Comparison of ENCODE assay signal across 16 cellular contexts in the genomic region with DNA sequence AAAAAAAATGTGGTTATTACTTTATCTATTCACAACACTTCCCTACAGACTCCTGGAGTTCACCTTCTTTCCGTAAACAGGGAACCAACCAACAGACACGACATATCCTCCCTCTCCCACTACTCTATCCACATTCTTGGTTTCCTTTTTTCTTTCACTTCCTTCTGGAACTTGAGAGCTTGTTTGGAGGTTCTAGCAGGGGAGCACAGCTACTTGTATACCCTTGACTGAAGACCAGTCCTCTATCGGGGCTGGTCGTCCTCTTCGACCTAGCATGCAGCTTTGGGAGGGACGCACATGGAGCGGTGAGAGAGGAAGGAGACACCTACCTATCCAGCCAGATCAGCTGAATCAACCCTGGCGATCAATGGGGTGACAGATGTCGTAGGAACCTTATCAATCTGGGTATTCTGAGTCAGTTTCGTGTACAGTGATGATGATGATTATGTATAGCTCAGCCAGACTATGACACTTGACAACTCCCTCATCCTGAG. TPM values are rescaled to one million over a fixed set of nuclear protein-coding genes. Genes with fewer than 3 reads are reported as not detected.
DNase-seq lines count a peak whose midpoint lies in the region; ATAC-seq and TF ChIP-seq lines count a peak whose summit lies in the region.
"Had no signal": no experiment of that assay in that cellular context is flagged by ENCODE, and none has a peak within 500 bp of the region (broad histone marks: within the 10 kb centered on the region; RNA-seq: fewer than 3 reads in every experiment).

No MANE protein-coding gene starts in this region.

- no peaks in the 10 kb centered on the region for H4K20me1 ChIP-seq in GM23338 (replicated peaks; ENCODE audit: insufficient read depth)

- ATAC-seq in GM23338: no peak
- no peak for ATAC-seq in left lung

- H3K9me2 ChIP-seq in GM23338 (ENCODE audit: insufficient read depth): no peaks in the 10 kb centered on the region

- peak overlapping the region; percentile 47 for H3K27ac ChIP-seq in CD8-positive, alpha-beta memory T cell (ENCODE audit: low read depth, low read length)
- H3K27ac ChIP-seq in GM23338 (ENCODE audit: low read depth): no peak overlapping the region
- peak overlapping the region; percentile 89 for H3K27ac ChIP-seq in colonic mucosa
- H3K27ac ChIP-seq in muscle layer of duodenum (ENCODE audit: low read length): peak overlapping the region; percentile 80
- no peak overlapping the region for H3K27ac ChIP-seq in left lung
- H3K27ac ChIP-seq: RWPE1 had no signal

- no peaks in the 10 kb centered on the region for H3K9me3 Mint-ChIP-seq in CD8-positive, alpha-beta memory T cell
- no peaks in the 10 kb centered on the region for H3K9me3 Mint-ChIP-seq in GM23338

- H3K4me2 ChIP-seq in GM23338: no peak overlapping the region

- no peaks in the 10 kb centered on the region for H3K79me2 ChIP-seq in GM23338 (replicated peaks; ENCODE audit: insufficient read depth)

- H2AFZ ChIP-seq in GM23338: peak overlapping the region; percentile 67; the same call in 1 of the 2 replicates

- no peaks in the 10 kb centered on the region for H3K36me3 Mint-ChIP-seq in CD8-positive, alpha-beta memory T cell
- no peaks in the 10 kb centered on the region for H3K36me3 Mint-ChIP-seq in GM23338 (ENCODE audit: low read depth)

- H3K9ac ChIP-seq in colonic mucosa (ENCODE audit: low read depth in 2 of 2, low read length in 2 of 2): peak overlapping the region; percentile 5 to 84

- no peak for DNase-seq in CD8-positive, alpha-beta memory T cell
- DNase-seq in GM23338 (ENCODE audit: low spot score) (no peak), colonic mucosa (no peak), NCI-H1048 (lab: John Stamatoyannopoulos, UW) (no peak), left lung (no peak), NCI-H146 treated with DMSO at 0.1 percent for 48 hours (lab: John Stamatoyannopoulos, UW; ENCODE audit: unreplicated experiment) (no peak)
- DNase-seq: C1 segment of cervical spinal cord, DMS79, NCI-H1417 treated with DMSO at 0.1 percent for 48 hours, NCI-H1930, NCI-H226, NCI-H524 had no signal

- H3K36me3 ChIP-seq in CD8-positive, alpha-beta memory T cell (ENCODE audit: insufficient read depth, low read length): no peaks in the 10 kb centered on the region
- H3K36me3 ChIP-seq in GM23338 (ENCODE audit: insufficient read depth) (no peaks in the 10 kb centered on the region), colonic mucosa (no peaks in the 10 kb centered on the region), muscle layer of duodenum (ENCODE audit: control insufficient read depth in 1 of 2, insufficient read depth in 2 of 2, low read length in 2 of 2) (no peaks in the 10 kb centered on the region), left lung (no peaks in the 10 kb centered on the region)

- no peaks in the 10 kb centered on the region for H3K9me3 ChIP-seq in CD8-positive, alpha-beta memory T cell (ENCODE audit: low read length)
- no peaks in the 10 kb centered on the region for H3K9me3 ChIP-seq in colonic mucosa
- no peaks in the 10 kb centered on the region for H3K9me3 ChIP-seq in muscle layer of duodenum (ENCODE audit: control insufficient read depth in 1 of 2, low read length in 2 of 2)
- H3K9me3 ChIP-seq in left lung: no peaks in the 10 kb centered on the region

- H3K4me1 Mint-ChIP-seq in CD8-positive, alpha-beta memory T cell: no peaks in the 10 kb centered on the region
- H3K4me1 Mint-ChIP-seq in GM23338: peaks cover 8% of the 10 kb centered on the region

- H3K27ac Mint-ChIP-seq in CD8-positive, alpha-beta memory T cell: no peak overlapping the region
- H3K27ac Mint-ChIP-seq in GM23338: no peak overlapping the region

- POLR2A ChIA-PET in CD8-positive, alpha-beta memory T cell (lab: Charles Lee): no interaction called here

- H3K27me3 Mint-ChIP-seq in CD8-positive, alpha-beta memory T cell: peaks cover 0 to 4% of the 10 kb centered on the region in 2 donors
- H3K27me3 Mint-ChIP-seq in GM23338 (ENCODE audit: insufficient read depth, low read depth, poor library complexity): peaks cover 3% of the 10 kb centered on the region

- no peak overlapping the region for H3K4me3 ChIP-seq in CD8-positive, alpha-beta memory T cell (ENCODE audit: low read length)
- H3K4me3 ChIP-seq in GM23338: no peak overlapping the region
- H3K4me3 ChIP-seq in colonic mucosa: no peak overlapping the region
- no peak overlapping the region for H3K4me3 ChIP-seq in muscle layer of duodenum (ENCODE audit: low read depth in 1 of 2, low read length in 2 of 2)
- H3K4me3 ChIP-seq in left lung: no peak overlapping the region

- 0 out of 2 replicates have a peak, but pooled peaks cover 2% of the 10 kb centered on the region for H3F3A ChIP-seq in GM23338 (replicated peaks; ENCODE audit: low read depth)

- CTCF ChIA-PET in CD8-positive, alpha-beta memory T cell (lab: Charles Lee): no interaction called here

- H3K27me3 ChIP-seq in CD8-positive, alpha-beta memory T cell (ENCODE audit: insufficient read depth, low read length, poor library complexity, severe bottlenecking): no peaks in the 10 kb centered on the region
- H3K27me3 ChIP-seq in GM23338 (ENCODE audit: insufficient read depth): no peaks in the 10 kb centered on the region
- H3K27me3 ChIP-seq in colonic mucosa: no peaks in the 10 kb centered on the region
- no peaks in the 10 kb centered on the region for H3K27me3 ChIP-seq in muscle layer of duodenum (ENCODE audit: low read depth, low read length)
- H3K27me3 ChIP-seq in left lung: no peaks in the 10 kb centered on the region

- H3K4me1 ChIP-seq in CD8-positive, alpha-beta memory T cell (ENCODE audit: insufficient read depth, low read length): no peaks in the 10 kb centered on the region
- H3K4me1 ChIP-seq in GM23338 (ENCODE audit: insufficient read depth): no peaks in the 10 kb centered on the region; the same call in 1 of the 2 replicates
- H3K4me1 ChIP-seq in colonic mucosa: peaks cover 16% of the 10 kb centered on the region
- no peaks in the 10 kb centered on the region for H3K4me1 ChIP-seq in muscle layer of duodenum (ENCODE audit: control insufficient read depth in 1 of 2, insufficient read depth in 2 of 2, low read length in 2 of 2)
- H3K4me1 ChIP-seq in left lung: no peaks in the 10 kb centered on the region

- TF ChIP-seq CTCF in GM23338 (conservative IDR thresholded peaks at IDR 0.05; ENCODE audit: low read depth in 2 of 2) (no peak), colonic mucosa (IDR thresholded peaks at IDR 0.05) (no peak), left lung (IDR thresholded peaks at IDR 0.05) (no peak)

- intact Hi-C loops in colonic mucosa (cut with DNase I) (no loop called here), left lung (cut with DNase I) (no loop called here)

- H3K4me3 Mint-ChIP-seq in CD8-positive, alpha-beta memory T cell: no peak overlapping the region
- H3K4me3 Mint-ChIP-seq in GM23338: no peak overlapping the region

TF ChIP-seq in GM23338, 12 proteins besides CTCF, POLR2A, EP300 and RAD21 (continues in another document):
- TF ChIP-seq ZNF331 (CRISPR knock-in tag; IDR thresholded peaks at IDR 0.05; ENCODE audit: low read depth): no peak
- TF ChIP-seq ZNF114 (CRISPR knock-in tag; IDR thresholded peaks at IDR 0.05): no peak
- TF ChIP-seq ETS1 (IDR thresholded peaks at IDR 0.05): no peak
- no peak for TF ChIP-seq CREB1 (CRISPR knock-in tag; IDR thresholded peaks at IDR 0.05; ENCODE audit: low read depth)

RNA-seq across cellular contexts. Expression of gene EPCAM, which starts 9.7 kb away (rescaled TPM):
- total RNA-seq in CD8-positive, alpha-beta memory T cell: under 1 TPM; 0.39 to 0.71 TPM
- polyA plus RNA-seq in CD8-positive, alpha-beta memory T cell: not detected
- 183 and 260 TPM in 2 replicates for total RNA-seq in GM23338 (2014; rRNA removed; shearing (Covaris generic))
- 387 and 411 TPM in 2 replicates for polyA plus RNA-seq in GM23338 (2016; fragmentation: Nextera tagmentation; extraction: Ambion mirVana)
- total RNA-seq in colonic mucosa (1,000 to 10,000 TPM; 1,354 to 1,578 TPM), left lung (100 to 1,000 TPM; 135 to 201 TPM)
- total RNA-seq: H4, M059J had no signal

RNA-seq across cellular contexts. Expression of gene MSH2, which starts 43.5 kb away (rescaled TPM):
- 10 to 100 TPM; 58.5 to 60.6 TPM for total RNA-seq in CD8-positive, alpha-beta memory T cell
- 25.4 TPM for polyA plus RNA-seq in CD8-positive, alpha-beta memory T cell
- 249 and 261 TPM in 2 replicates for total RNA-seq in GM23338 (2014; rRNA removed; shearing (Covaris generic))
- polyA plus RNA-seq in GM23338 (2016; fragmentation: Nextera tagmentation; extraction: Ambion mirVana): 130 and 156 TPM in 2 replicates
- total RNA-seq in colonic mucosa (10 to 100 TPM; 16.5 to 35.1 TPM), left lung (10 to 100 TPM; 16.2 to 19.5 TPM)

Comparison
In these comparisons a context has a peak if more than half of its experiments do, and no peak if none do; other contexts are left out.
1. H3K27ac ChIP-seq: peak in CD8-positive, alpha-beta memory T cell (single experiment), colonic mucosa (single experiment) and muscle layer of duodenum (single experiment); none in GM23338 (single experiment) and left lung (0 of 2).
2. RNA of gene EPCAM, which starts 9.7 kb away (total RNA-seq): 1,354 to 1,578 TPM in colonic mucosa, 135 to 201 TPM in left lung and 183 to 260 TPM in GM23338; 0.39 to 0.71 TPM in CD8-positive, alpha-beta memory T cell; every median in the first group is over 10 times any median in the second.